In genomic region chr16:84090212-84090611, GRCh38 we compare ENCODE assay signal across 36 cellular contexts. TPM values are rescaled to one million over a fixed set of nuclear protein-coding genes. Genes with fewer than 3 reads are reported as not detected.
DNase-seq lines count a peak whose midpoint lies in the region; TF ChIP-seq lines count a peak whose summit lies in the region.
"Had no signal": no experiment of that assay in that cellular context is flagged by ENCODE, and none has a peak within 500 bp of the region (broad histone marks: within the 10 kb centered on the region; RNA-seq: fewer than 3 reads in every experiment).

No MANE protein-coding gene starts in this region.

- H3K9me2 ChIP-seq in MM.1S (replicated peaks; ENCODE audit: insufficient read depth, low read length) = no peaks in the 10 kb centered on the region

- H3K27ac Mint-ChIP-seq in activated CD4-positive, alpha-beta T cell treated with anti-CD3 and anti-CD28 coated beads, Interleukin-2, amount 10 ng/mL, durations not matched to agents 7 days and 5 days = peak overlapping the region; percentile 39
- no peak overlapping the region for H3K27ac Mint-ChIP-seq in activated CD4-positive, alpha-beta T cell treated with anti-CD3 and anti-CD28 coated beads, Interleukin-2, amount 10 ng/mL, durations not matched to agents 24 days and 14 days
- peak overlapping the region in 3 of 5 experiments; percentile 35 to 87 (median 73) for H3K27ac Mint-ChIP-seq in brain
- H3K27ac Mint-ChIP-seq: activated B cell treated with CpG ODN at 0.5 μM for 24 hours, neural progenitor cell had no signal

- H3K4me3 Mint-ChIP-seq in activated CD4-positive, alpha-beta T cell treated with anti-CD3 and anti-CD28 coated beads, Interleukin-2, amount 10 ng/mL, durations not matched to agents 7 days and 5 days = no peak overlapping the region
- H3K4me3 Mint-ChIP-seq in activated CD4-positive, alpha-beta T cell treated with anti-CD3 and anti-CD28 coated beads, Interleukin-2, amount 10 ng/mL, durations not matched to agents 24 days and 14 days = no peak overlapping the region
- no peak overlapping the region for H3K4me3 Mint-ChIP-seq in brain
- H3K4me3 Mint-ChIP-seq: activated B cell treated with CpG ODN at 0.5 μM for 24 hours, neural progenitor cell had no signal

- H3K27ac ChIP-seq in MM.1S (ENCODE audit: low read length) = peak overlapping the region; percentile 95; the same call in 1 of the 2 replicates
- H3K27ac ChIP-seq: coronary artery, epithelial cell of prostate, left lung, neural progenitor cell, SK-N-MC, suprapubic skin, upper lobe of right lung had no signal

- H3K27me3 Mint-ChIP-seq in activated CD4-positive, alpha-beta T cell treated with anti-CD3 and anti-CD28 coated beads, Interleukin-2, amount 10 ng/mL, durations not matched to agents 7 days and 5 days = no peaks in the 10 kb centered on the region
- H3K27me3 Mint-ChIP-seq in activated CD4-positive, alpha-beta T cell treated with anti-CD3 and anti-CD28 coated beads, Interleukin-2, amount 10 ng/mL, durations not matched to agents 24 days and 14 days = no peaks in the 10 kb centered on the region
- peaks cover 4% of the 10 kb centered on the region for H3K27me3 Mint-ChIP-seq in brain
- H3K27me3 Mint-ChIP-seq: activated B cell treated with CpG ODN at 0.5 μM for 24 hours had no signal

- H3K4me2 ChIP-seq in MM.1S (ENCODE audit: low read depth, low read length) = no peak overlapping the region
- H3K4me2 ChIP-seq: neural progenitor cell, smooth muscle cell had no signal

- no peaks in the 10 kb centered on the region for H3K27me3 ChIP-seq in MM.1S (replicated peaks; ENCODE audit: insufficient read depth, low read length)
- H3K27me3 ChIP-seq: left lung, MG63, neural progenitor cell, suprapubic skin, upper lobe of right lung had no signal

- peaks cover 31% of the 10 kb centered on the region for H3F3A ChIP-seq in MM.1S (ENCODE audit: insufficient read depth, low read length)

- CTCF ChIA-PET in activated CD4-positive, alpha-beta T cell treated with anti-CD3 and anti-CD28 coated beads, Interleukin-2, amount 10 ng/mL, durations not matched to agents 7 days and 5 days (lab: Charles Lee) = interaction anchor here (1.0 to 4.9 kb wide), 3 partner anchors 85 to 99 kb away, joined by 3 to 26 read pairs (median 3); partner anchors contain the start of gene TAF1C

- DNase-seq in activated CD4-positive, alpha-beta T cell treated with anti-CD3 and anti-CD28 coated beads, Interleukin-2, amount 10 ng/mL, durations not matched to agents 7 days and 5 days = peak; percentile 20
- DNase-seq in activated CD4-positive, alpha-beta T cell treated with anti-CD3 and anti-CD28 coated beads, Interleukin-2, amount 10 ng/mL, durations not matched to agents 24 days and 14 days = no peak
- DNase-seq in MM.1S = no peak
- peak; percentile 53 for DNase-seq in pons (ENCODE audit: low spot score)
- no peak for DNase-seq in stimulated activated CD4-positive, alpha-beta T cell treated with anti-CD3 and anti-CD28 coated beads, Interleukin-12 subunit alpha, Interleukin-12 subunit beta, amount 100 ng/mL, for 4 hours
- DNase-seq in NCI-H2227 treated with DMSO at 0.1 percent for 48 hours (lab: John Stamatoyannopoulos, UW) = no peak
- DNase-seq in COLO829 (ENCODE audit: low spot score) = no peak
- DNase-seq: activated B cell treated with CpG ODN at 0.5 μM for 24 hours; activated CD4-positive, alpha-beta T cell treated with anti-CD3 and anti-CD28 coated beads, Interleukin-2, amount 50 U/mL, for 48 hours; activated CD8-positive, alpha-beta memory T cell treated with anti-CD3 and anti-CD28 coated beads, Interleukin-2, amount 50 U/mL, for 4 hours; effector memory CD4-positive, alpha-beta T cell; KBM-7; left lung; mesenchymal stem cell; MG63; NCI-H1417; NCI-H2081; NCI-H446 treated with DMSO at 0.1 percent for 48 hours; NCI-H82; right cardiac atrium; stimulated activated CD4-positive, alpha-beta T cell treated with anti-CD3 and anti-CD28 coated beads, Interleukin-1b, Interleukin-23, amount 100 ng/mL, for 48 hours; stimulated activated naive CD4-positive, alpha-beta T cell treated with Interleukin-2 at 50 U/mL for 16 hours; upper lobe of right lung had no signal

- peaks cover 43% of the 10 kb centered on the region for H3K4me1 ChIP-seq in MM.1S (ENCODE audit: low read length)
- H3K4me1 ChIP-seq: neural progenitor cell, suprapubic skin had no signal

- H3K36me3 ChIP-seq in MM.1S (replicated peaks; ENCODE audit: insufficient read depth, low read length) = no peaks in the 10 kb centered on the region; the same call in 1 of the 2 replicates

- no peaks in the 10 kb centered on the region for H3K9me3 ChIP-seq in MM.1S (replicated peaks; ENCODE audit: insufficient read depth, low read length)
- H3K9me3 ChIP-seq: left lung, MG63, suprapubic skin, upper lobe of right lung had no signal

- no peak overlapping the region for H3K9ac ChIP-seq in MM.1S (ENCODE audit: low read length)
- H3K9ac ChIP-seq: neural progenitor cell had no signal

- no peak overlapping the region for H3K4me3 ChIP-seq in MM.1S (ENCODE audit: low read length)
- H3K4me3 ChIP-seq: coronary artery, left lung, MG63, neural progenitor cell, SK-N-MC, smooth muscle cell, suprapubic skin, upper lobe of right lung had no signal

- H3K9me3 Mint-ChIP-seq in activated CD4-positive, alpha-beta T cell treated with anti-CD3 and anti-CD28 coated beads, Interleukin-2, amount 10 ng/mL, durations not matched to agents 7 days and 5 days = no peaks in the 10 kb centered on the region
- H3K9me3 Mint-ChIP-seq in activated CD4-positive, alpha-beta T cell treated with anti-CD3 and anti-CD28 coated beads, Interleukin-2, amount 10 ng/mL, durations not matched to agents 24 days and 14 days = no peaks in the 10 kb centered on the region
- no peaks in the 10 kb centered on the region for H3K9me3 Mint-ChIP-seq in brain
- H3K9me3 Mint-ChIP-seq: activated B cell treated with CpG ODN at 0.5 μM for 24 hours, neural progenitor cell had no signal

- H2AFZ ChIP-seq in MM.1S (ENCODE audit: low read length) = no peak overlapping the region
- H2AFZ ChIP-seq: neural progenitor cell had no signal

- POLR2A ChIA-PET in activated CD4-positive, alpha-beta T cell treated with anti-CD3 and anti-CD28 coated beads, Interleukin-2, amount 10 ng/mL, durations not matched to agents 7 days and 5 days (lab: Charles Lee) = no interaction called here

- TF ChIP-seq CTCF in MM.1S (IDR thresholded peaks at IDR 0.05; ENCODE audit: low read length) (no peak), brain (conservative IDR thresholded peaks at IDR 0.05) (no peak)

- H3K79me2 ChIP-seq in MM.1S (ENCODE audit: low read length) = peaks cover 24% of the 10 kb centered on the region

- H4K20me1 ChIP-seq in MM.1S (ENCODE audit: insufficient read depth, low read length) = no peaks in the 10 kb centered on the region

- peaks cover 58% of the 10 kb centered on the region for H3K36me3 Mint-ChIP-seq in activated CD4-positive, alpha-beta T cell treated with anti-CD3 and anti-CD28 coated beads, Interleukin-2, amount 10 ng/mL, durations not matched to agents 7 days and 5 days (ENCODE audit: low read depth)
- peaks cover 73% of the 10 kb centered on the region for H3K36me3 Mint-ChIP-seq in activated CD4-positive, alpha-beta T cell treated with anti-CD3 and anti-CD28 coated beads, Interleukin-2, amount 10 ng/mL, durations not matched to agents 24 days and 14 days (ENCODE audit: low read depth)
- H3K36me3 Mint-ChIP-seq in brain = peaks cover 71% of the 10 kb centered on the region

- H3K4me1 Mint-ChIP-seq in activated CD4-positive, alpha-beta T cell treated with anti-CD3 and anti-CD28 coated beads, Interleukin-2, amount 10 ng/mL, durations not matched to agents 7 days and 5 days = peaks cover 45% of the 10 kb centered on the region
- H3K4me1 Mint-ChIP-seq in activated CD4-positive, alpha-beta T cell treated with anti-CD3 and anti-CD28 coated beads, Interleukin-2, amount 10 ng/mL, durations not matched to agents 24 days and 14 days = peaks cover 27% of the 10 kb centered on the region
- no peaks in the 10 kb centered on the region for H3K4me1 Mint-ChIP-seq in brain
- H3K4me1 Mint-ChIP-seq: neural progenitor cell had no signal

- intact Hi-C loops in activated CD4-positive, alpha-beta T cell treated with anti-CD3 and anti-CD28 coated beads, Interleukin-2, amount 10 ng/mL, durations not matched to agents 24 days and 14 days (cut with micrococcal nuclease) = no loop called here

RNA-seq across cellular contexts. Expression of gene MBTPS1, which starts 26.5 kb away (rescaled TPM):
- 10 to 100 TPM; 57.3 to 61.9 TPM for total RNA-seq in activated CD4-positive, alpha-beta T cell treated with anti-CD3 and anti-CD28 coated beads, Interleukin-2, amount 10 ng/mL, durations not matched to agents 7 days and 5 days
- total RNA-seq in activated CD4-positive, alpha-beta T cell treated with anti-CD3 and anti-CD28 coated beads, Interleukin-2, amount 10 ng/mL, durations not matched to agents 24 days and 14 days = 49.6 and 52.3 TPM in 2 replicates
- 71.6 TPM for polyA plus RNA-seq in brain (ENCODE audit: insufficient read depth, low read depth, low replicate concordance)

RNA-seq across cellular contexts. Expression of gene SLC38A8, which starts 47.6 kb away (rescaled TPM):
- total RNA-seq in activated CD4-positive, alpha-beta T cell treated with anti-CD3 and anti-CD28 coated beads, Interleukin-2, amount 10 ng/mL, durations not matched to agents 7 days and 5 days = not detected
- not detected in 2 replicates for total RNA-seq in activated CD4-positive, alpha-beta T cell treated with anti-CD3 and anti-CD28 coated beads, Interleukin-2, amount 10 ng/mL, durations not matched to agents 24 days and 14 days
- polyA plus RNA-seq in brain (ENCODE audit: insufficient read depth, low read depth, low replicate concordance) = 4.1 TPM
- total RNA-seq: activated B cell treated with CpG ODN at 0.5 μM for 24 hours; astrocyte; cardiac septum; glomerular endothelial cell; H1; HT1080; smooth muscle cell; suprapubic skin; T-helper 1 cell treated with Interleukin-12 subunit alpha and Interleukin-12 subunit beta and Interleukin-4 antibody, amounts not matched to agents 30 ng/mL and 1 ng/mL, for 36 hours; upper lobe of right lung had no signal
- polyA plus RNA-seq: right cardiac atrium, smooth muscle cell had no signal

RNA-seq across cellular contexts. Expression of gene HSDL1, which starts 54.8 kb away (rescaled TPM):
- total RNA-seq in activated CD4-positive, alpha-beta T cell treated with anti-CD3 and anti-CD28 coated beads, Interleukin-2, amount 10 ng/mL, durations not matched to agents 7 days and 5 days = 10 to 100 TPM in 1 of 2 experiments, 1 to 10 TPM in 1; 8.8 to 10.6 TPM
- total RNA-seq in activated CD4-positive, alpha-beta T cell treated with anti-CD3 and anti-CD28 coated beads, Interleukin-2, amount 10 ng/mL, durations not matched to agents 24 days and 14 days = 16.4 and 17.6 TPM in 2 replicates
- 30.0 TPM for polyA plus RNA-seq in brain (ENCODE audit: insufficient read depth, low read depth, low replicate concordance)

RNA-seq across cellular contexts. Expression of gene DNAAF1, which starts 54.9 kb away (rescaled TPM):
- under 1 TPM in 1 of 2 experiments, not detected in 1; 0.25 TPM for total RNA-seq in activated CD4-positive, alpha-beta T cell treated with anti-CD3 and anti-CD28 coated beads, Interleukin-2, amount 10 ng/mL, durations not matched to agents 7 days and 5 days
- not detected in 2 replicates for total RNA-seq in activated CD4-positive, alpha-beta T cell treated with anti-CD3 and anti-CD28 coated beads, Interleukin-2, amount 10 ng/mL, durations not matched to agents 24 days and 14 days
- 0.53 TPM for polyA plus RNA-seq in brain (ENCODE audit: insufficient read depth, low read depth, low replicate concordance)
- total RNA-seq: activated B cell treated with CpG ODN at 0.5 μM for 24 hours; cardiac septum; glomerular endothelial cell; HT1080; T-helper 1 cell treated with Interleukin-12 subunit alpha and Interleukin-12 subunit beta and Interleukin-4 antibody, amounts not matched to agents 30 ng/mL and 1 ng/mL, for 36 hours had no signal
- polyA plus RNA-seq: smooth muscle cell had no signal

Comparison
In these comparisons a context has a peak if more than half of its experiments do, and no peak if none do; other contexts are left out.
1. DNase-seq: peak in activated CD4-positive, alpha-beta T cell treated with anti-CD3 and anti-CD28 coated beads, Interleukin-2, amount 10 ng/mL, durations not matched to agents 7 days and 5 days (single experiment) and pons (single experiment); none in activated CD4-positive, alpha-beta T cell treated with anti-CD3 and anti-CD28 coated beads, Interleukin-2, amount 10 ng/mL, durations not matched to agents 24 days and 14 days (single experiment), MM.1S (single experiment), stimulated activated CD4-positive, alpha-beta T cell treated with anti-CD3 and anti-CD28 coated beads, Interleukin-12 subunit alpha, Interleukin-12 subunit beta, amount 100 ng/mL, for 4 hours (single experiment), NCI-H2227 treated with DMSO at 0.1 percent for 48 hours (single experiment) and COLO829 (single experiment).